Comparison of ENCODE assay signal across 8 cellular contexts in genomic region chr7:140673063-140673769, GRCh38. TPM values are rescaled to one million over a fixed set of nuclear protein-coding genes. Genes with fewer than 3 reads are reported as not detected.
DNase-seq lines count a peak whose midpoint lies in the region; FAIRE-seq and TF ChIP-seq lines count a peak whose summit lies in the region.

No MANE protein-coding gene starts in this region.

- peak overlapping the region; percentile 51 for H4K5ac ChIP-seq in H1 (ENCODE audit: insufficient read length, low read depth, low read length)

- peak overlapping the region; percentile 60 for H3K18ac ChIP-seq in H1 (ENCODE audit: extremely low read depth, low read length)

- peak overlapping the region; percentile 14; the same call in 1 of the 2 replicates for H2BK12ac ChIP-seq in H1 (ENCODE audit: low read depth, low read length)

- WGBS in H1 (ENCODE audit: extremely low coverage in 1 of 2, insufficient coverage in 1 of 2, insufficient read length in 1 of 2, insufficient replicate concordance in 2 of 2, low coverage in 1 of 2, low lambda C conversion rate in 2 of 2, missing lambda C conversion rate in 1 of 2), 2 experiments: 1% methylated on average over 37 of the region's 72 CpGs; no CpG with 5 or more reads in 1 of the 2 experiments

- H2BK5ac ChIP-seq in H1 (ENCODE audit: low read depth, low read length): no peak overlapping the region

- TF ChIP-seq RAD21 in H1 (IDR thresholded peaks at IDR 0.05 in 1 of 2, conservative IDR thresholded peaks at IDR 0.05 in 1 of 2; ENCODE audit: low read depth in 2 of 2, low read length in 2 of 2): no peak

- H2AFZ ChIP-seq in H1 (ENCODE audit: low read length): no peak overlapping the region; the same call in 1 of the 2 replicates

- no peaks in the 10 kb centered on the region for H3K79me1 ChIP-seq in H1 (ENCODE audit: low read depth, low read length)

- FAIRE-seq in H1 (lab: Jason Lieb, UNC): no peak

- H3K23ac ChIP-seq in H1 (ENCODE audit: insufficient read length): no peak overlapping the region

- CTCF ChIA-PET in HEK293 (lab: Yijun Ruan, JAX) (interaction anchor here (0.6 to 1.2 kb wide), 3 partner anchors 138 to 309 kb away, joined by 3 to 4 read pairs (median 3); no protein-coding TSS in a partner anchor), H1 (lab: Charles Lee; ENCODE audit: partially characterized antibody) (interaction anchor here (0.6 to 4.5 kb wide), 9 partner anchors 12 to 138 kb away, joined by 3 to 38 read pairs (median 5); no protein-coding TSS in a partner anchor)

- TF ChIP-seq CTCF in GM12865 (IDR thresholded peaks at IDR 0.05; ENCODE audit: insufficient read depth, low read depth, low read length, missing control alignments) (no peak), HEK293 (tag by site-specific recombination; IDR thresholded peaks at IDR 0.05) (peak; percentile 77), H1 (IDR thresholded peaks at IDR 0.05; ENCODE audit: control extremely low read depth in 1 of 3, insufficient read depth in 1 of 3, low read depth in 1 of 3, low read length in 3 of 3) (no peak)

- H2BK120ac ChIP-seq in H1 (replicated peaks; ENCODE audit: low read depth, low read length): no peak overlapping the region

- H3K27ac ChIP-seq in HEK293 (ENCODE audit: extremely low read depth, low read depth, low read length): peak overlapping the region; percentile 87
- H3K27ac ChIP-seq in H1 (ENCODE audit: low read depth, low read length): no peak overlapping the region

- H3K27me3 ChIP-seq in H1 (replicated peaks in 1 of 4; ENCODE audit: control insufficient read depth in 3 of 4, extremely low read depth in 1 of 4, insufficient read depth in 3 of 4, low read length in 3 of 4): peaks cover 0 to 8% (median 2%) of the 10 kb centered on the region in 4 experiments; a peak in 3 of 7 replicates
- H3K27me3 ChIP-seq in mucosa of stomach (ENCODE audit: control insufficient read depth, insufficient read depth, low read length): no peaks in the 10 kb centered on the region

- peak overlapping the region; percentile 73 for H3K56ac ChIP-seq in H1 (replicated peaks; ENCODE audit: insufficient read length, low read depth, low read length)

- peak overlapping the region; percentile 70 to 98 for H3K4me2 ChIP-seq in H1 (ENCODE audit: insufficient read depth in 1 of 2, low read depth in 2 of 2, low read length in 2 of 2)

- H3K9ac ChIP-seq in H1 (replicated peaks in 1 of 4; ENCODE audit: extremely low read depth in 1 of 4, low read depth in 3 of 4, low read length in 3 of 4) (peak overlapping the region in 3 of 4 experiments; percentile 14 to 40 (median 34); a peak in 5 of 7 replicates), mucosa of stomach (ENCODE audit: low read length) (peak overlapping the region; percentile 82)

- no peaks in the 10 kb centered on the region for H3K4me1 ChIP-seq in HEK293 (ENCODE audit: control insufficient read depth, insufficient read depth, low read length)
- peaks cover 0 to 6% (median 2%) of the 10 kb centered on the region in 4 experiments; a peak in 5 of 7 replicates for H3K4me1 ChIP-seq in H1 (replicated peaks in 1 of 4; ENCODE audit: control insufficient read depth in 3 of 4, insufficient read depth in 4 of 4, low read length in 3 of 4)
- H3K4me1 ChIP-seq in mucosa of stomach (ENCODE audit: control insufficient read depth, insufficient read depth, low read length): peaks cover 22% of the 10 kb centered on the region

- peaks cover 0 to 30% of the 10 kb centered on the region in 2 experiments; a peak in 2 of 3 replicates for H3K36me3 ChIP-seq in HEK293 (ENCODE audit: control insufficient read depth in 2 of 2, insufficient read depth in 1 of 2, low read length in 2 of 2)
- no peaks in the 10 kb centered on the region for H3K36me3 ChIP-seq in H1 (ENCODE audit: control insufficient read depth in 2 of 4, insufficient read depth in 4 of 4, low read length in 3 of 4)
- H3K36me3 ChIP-seq in mucosa of stomach (ENCODE audit: control insufficient read depth, insufficient read depth, low read length): no peaks in the 10 kb centered on the region

- no peak overlapping the region for H4K91ac ChIP-seq in H1 (replicated peaks; ENCODE audit: insufficient read length, low read length)

- H3K4me3 ChIP-seq in GM12865 (ENCODE audit: low read depth, low read length): peak overlapping the region; percentile 72
- peak overlapping the region; percentile 61 for H3K4me3 ChIP-seq in HEK293 (ENCODE audit: low read depth, low read length)
- peak overlapping the region; percentile 35 to 76 (median 67) for H3K4me3 ChIP-seq in H1 (ENCODE audit: extremely low read depth in 1 of 4, insufficient read depth in 2 of 4, low read depth in 3 of 4, low read length in 4 of 4)
- peak overlapping the region; percentile 66 for H3K4me3 ChIP-seq in mucosa of stomach (ENCODE audit: low read length)

- no peak for TF ChIP-seq EP300 in H1 (IDR thresholded peaks at IDR 0.05; ENCODE audit: borderline replicate concordance in 1 of 2, low read depth in 2 of 2, low read length in 2 of 2)

- no peak overlapping the region for H2AK5ac ChIP-seq in H1 (ENCODE audit: low read depth, low read length)

- TF ChIP-seq POLR2A in H1 (IDR thresholded peaks at IDR 0.05; ENCODE audit: control extremely low read depth in 1 of 2, low read depth in 2 of 2, low read length in 2 of 2): no peak

- H2BK15ac ChIP-seq in H1 (ENCODE audit: low read length): no peak overlapping the region

- H3K9me3 ChIP-seq in HEK293 (ENCODE audit: control insufficient read depth, insufficient read depth, low read depth, low read length) (no peaks in the 10 kb centered on the region), H1 (ENCODE audit: insufficient read depth in 2 of 2, low read depth in 1 of 2, low read length in 1 of 2) (no peaks in the 10 kb centered on the region), mucosa of stomach (ENCODE audit: control insufficient read depth, low read length) (no peaks in the 10 kb centered on the region)

- DNase-seq in GM12865 (ENCODE audit: low read depth) (peak; percentile 48), NCI-H128 (lab: John Stamatoyannopoulos, UW; ENCODE audit: unreplicated experiment) (peak; percentile 30), H1 (ENCODE audit: low read depth in 1 of 2, low spot score in 2 of 2) (peak in 1 of 2 experiments; percentile 82), A172 (ENCODE audit: low spot score) (no peak)
- DNase-seq in activated CD4-positive, alpha-beta T cell treated with anti-CD3 and anti-CD28 coated beads, Interleukin-2, amount 50 U/mL, for 48 hours: peak; percentile 52 to 62
- peak; percentile 9 to 23 for DNase-seq in stimulated activated CD8-positive, alpha-beta memory T cell treated with anti-CD3 and anti-CD28 coated beads, Interleukin-7, amount 100 ng/mL, for 1 hour (ENCODE audit: low read depth in 2 of 2)

- no peaks in the 10 kb centered on the region for H4K20me1 ChIP-seq in H1 (replicated peaks in 1 of 2; ENCODE audit: control insufficient read depth in 1 of 2, insufficient read depth in 2 of 2, low read length in 2 of 2)

- no peak overlapping the region for H2BK20ac ChIP-seq in H1 (ENCODE audit: low read length)

- no peak overlapping the region for H3K14ac ChIP-seq in H1 (ENCODE audit: insufficient read length)

- H3K4ac ChIP-seq in H1 (replicated peaks; ENCODE audit: insufficient read length, low read depth, low read length): no peak overlapping the region

- peaks cover 5% of the 10 kb centered on the region; the same call in 1 of the 2 replicates for H3K23me2 ChIP-seq in H1 (ENCODE audit: low read depth, low read length)

- no peak overlapping the region; the same call in 1 of the 2 replicates for H4K8ac ChIP-seq in H1 (ENCODE audit: extremely low read depth, insufficient read depth, low read length)

- POLR2A ChIA-PET in HEK293 (lab: Yijun Ruan, JAX): interaction anchor here (0.9 to 1.2 kb wide), 2 partner anchors 12 to 342 kb away, joined by 3 to 4 read pairs; partner anchors contain the start of gene MRPS33
- POLR2A ChIA-PET in H1 (lab: Charles Lee; ENCODE audit: partially characterized antibody): interaction anchor here (0.8 to 1.4 kb wide), 4 partner anchors 16 to 195 kb away, joined by 3 read pairs; partner anchors contain the start of gene NDUFB2

- no peaks in the 10 kb centered on the region for H3K79me2 ChIP-seq in H1 (ENCODE audit: control insufficient read depth in 1 of 2, insufficient read depth in 2 of 2, low read length in 2 of 2)

TF ChIP-seq in H1, 55 proteins besides CTCF, POLR2A, EP300 and RAD21 (continues in another document):
- no peak for TF ChIP-seq TAF7 (optimal IDR thresholded peaks at IDR 0.05; ENCODE audit: borderline replicate concordance, low read depth, low read length)

RNA-seq across cellular contexts. Expression of gene ADCK2, which starts 0.5 kb away (rescaled TPM):
- total RNA-seq in H1 (2021; fragmentation: NEBNext Ultra II Directional; extraction: Animal tissue kit (Norgen Biotek cat#: 25700)): 10.3 and 11.7 TPM in 2 replicates
- 6.9 and 9.8 TPM in 2 replicates for polyA plus RNA-seq in H1 (2011; rRNA removed)
- polyA plus RNA-seq in H1 (2011; cell fraction: cytosol; rRNA removed): 8.6 TPM
- 9.1 TPM for polyA plus RNA-seq in H1 (2011; cell fraction: nucleus; rRNA removed)
- polyA plus RNA-seq in H1 (2012, experiment 1 of 2): 7.5 to 12.1 TPM (median 10.2 TPM) in 4 replicates
- polyA plus RNA-seq in H1 (2012, experiment 2 of 2): 14.6 TPM
- polyA plus RNA-seq in H1 (2013, experiment 1 of 2): 6.7 TPM
- polyA plus RNA-seq in H1 (2013, experiment 2 of 2): 6.8 TPM
- polyA minus RNA-seq in H1 (2011; rRNA and poly(A)+ RNA removed): 8.7 and 8.9 TPM in 2 replicates
- 4.6 TPM for polyA minus RNA-seq in H1 (2011; cell fraction: cytosol; rRNA and poly(A)+ RNA removed)
- 4.7 TPM for polyA minus RNA-seq in H1 (2011; cell fraction: nucleus; rRNA and poly(A)+ RNA removed)
- total RNA-seq in A172 (2014; rRNA removed; shearing (Covaris generic)): 34.8 and 42.4 TPM in 2 replicates

RNA-seq across cellular contexts. Expression of gene NDUFB2, which starts 23.3 kb away (rescaled TPM):
- total RNA-seq in H1 (2021; fragmentation: NEBNext Ultra II Directional; extraction: Animal tissue kit (Norgen Biotek cat#: 25700)): 168 and 170 TPM in 2 replicates
- 881 and 997 TPM in 2 replicates for polyA plus RNA-seq in H1 (2011; rRNA removed)
- polyA plus RNA-seq in H1 (2011; cell fraction: cytosol; rRNA removed): 532 TPM
- 232 TPM for polyA plus RNA-seq in H1 (2011; cell fraction: nucleus; rRNA removed)
- 258 to 279 TPM (median 266 TPM) in 4 replicates for polyA plus RNA-seq in H1 (2012, experiment 1 of 2)
- polyA plus RNA-seq in H1 (2012, experiment 2 of 2): 637 TPM
- 290 TPM for polyA plus RNA-seq in H1 (2013, experiment 1 of 2)
- 324 TPM for polyA plus RNA-seq in H1 (2013, experiment 2 of 2)
- 45.0 and 47.6 TPM in 2 replicates for polyA minus RNA-seq in H1 (2011; rRNA and poly(A)+ RNA removed)
- 37.9 TPM for polyA minus RNA-seq in H1 (2011; cell fraction: cytosol; rRNA and poly(A)+ RNA removed)
- polyA minus RNA-seq in H1 (2011; cell fraction: nucleus; rRNA and poly(A)+ RNA removed): 43.9 TPM
- total RNA-seq in A172 (2014; rRNA removed; shearing (Covaris generic)): 227 and 304 TPM in 2 replicates

RNA-seq across cellular contexts. Expression of gene DENND2A, which starts 32.6 kb away (rescaled TPM):
- 11.4 and 13.0 TPM in 2 replicates for total RNA-seq in H1 (2021; fragmentation: NEBNext Ultra II Directional; extraction: Animal tissue kit (Norgen Biotek cat#: 25700))
- 5.0 and 6.0 TPM in 2 replicates for polyA plus RNA-seq in H1 (2011; rRNA removed)
- polyA plus RNA-seq in H1 (2011; cell fraction: cytosol; rRNA removed): 5.6 TPM
- 8.0 TPM for polyA plus RNA-seq in H1 (2011; cell fraction: nucleus; rRNA removed)
- polyA plus RNA-seq in H1 (2012, experiment 1 of 2): 7.1 to 8.8 TPM (median 8.0 TPM) in 4 replicates
- 5.8 TPM for polyA plus RNA-seq in H1 (2012, experiment 2 of 2)
- 6.1 TPM for polyA plus RNA-seq in H1 (2013, experiment 1 of 2)
- 6.6 TPM for polyA plus RNA-seq in H1 (2013, experiment 2 of 2)
- 8.0 and 12.4 TPM in 2 replicates for polyA minus RNA-seq in H1 (2011; rRNA and poly(A)+ RNA removed)
- 4.6 TPM for polyA minus RNA-seq in H1 (2011; cell fraction: cytosol; rRNA and poly(A)+ RNA removed)
- polyA minus RNA-seq in H1 (2011; cell fraction: nucleus; rRNA and poly(A)+ RNA removed): 6.4 TPM
- total RNA-seq in A172 (2014; rRNA removed; shearing (Covaris generic)): 3.3 and 5.8 TPM in 2 replicates
